ENCODE assay signal across 20 cellular contexts in the genomic region with DNA sequence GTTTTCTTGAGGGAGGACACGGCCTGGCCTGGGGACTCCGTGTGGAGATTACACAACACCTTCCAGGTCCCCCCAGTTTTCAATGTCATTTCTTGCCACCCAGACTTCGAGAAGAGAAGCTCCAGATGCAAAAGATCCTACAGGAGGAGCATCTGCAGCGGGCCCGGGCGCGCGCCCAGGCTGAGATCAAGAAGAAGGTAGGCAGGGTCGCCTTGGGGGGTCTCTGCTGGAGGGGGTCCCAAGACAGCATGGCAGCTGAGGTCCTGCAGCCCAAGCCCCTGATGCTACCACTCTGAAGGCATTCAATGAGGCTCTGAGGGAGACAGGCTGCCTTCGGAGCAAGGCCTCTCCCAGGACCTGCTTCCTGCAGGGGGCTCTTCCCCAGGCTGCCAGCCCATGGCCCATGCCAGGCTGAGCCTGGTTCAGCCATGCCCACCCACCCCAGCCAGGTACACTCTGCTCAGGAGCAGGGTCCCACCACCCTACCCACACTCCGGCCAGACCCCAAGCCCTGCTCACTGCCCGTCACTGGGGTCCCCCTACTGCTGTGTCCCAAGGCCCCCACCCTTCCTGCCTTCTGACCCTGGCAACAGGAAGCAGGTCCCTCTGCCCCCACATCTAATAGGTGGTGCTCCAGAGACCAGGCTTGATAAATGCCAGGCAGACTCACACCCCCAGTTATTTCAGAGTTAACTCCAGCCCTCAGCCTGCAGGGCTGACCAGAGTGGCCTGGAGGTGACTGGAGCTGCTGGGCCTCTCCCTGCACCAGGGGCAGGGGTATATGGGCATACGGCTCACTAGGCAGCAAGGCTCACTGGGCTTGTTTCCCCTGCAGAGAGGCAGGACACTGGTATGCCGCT. TPM values are rescaled to one million over a fixed set of nuclear protein-coding genes. Genes with fewer than 3 reads are reported as not detected.
DNase-seq lines count a peak whose midpoint lies in the region; ATAC-seq and TF ChIP-seq lines count a peak whose summit lies in the region.
"Had no signal": no experiment of that assay in that cellular context is flagged by ENCODE, and none has a peak within 500 bp of the region (broad histone marks: within the 10 kb centered on the region; RNA-seq: fewer than 3 reads in every experiment).

No MANE protein-coding gene starts in this region.

- 91 to 92% methylated on average over 2 to 14 of the region's 14 CpGs for WGBS in endodermal cell (ENCODE audit: insufficient coverage in 1 of 2, insufficient read length in 1 of 2), 2 experiments

- no peaks in the 10 kb centered on the region for H3K9me3 ChIP-seq in endodermal cell (ENCODE audit: control insufficient read depth, low read length)
- H3K9me3 ChIP-seq: BLaER1 had no signal

- peak; percentile 42 for DNase-seq in activated CD8-positive, alpha-beta memory T cell treated with anti-CD3 and anti-CD28 coated beads for 24 hours
- no peak for DNase-seq in activated CD8-positive, alpha-beta memory T cell treated with anti-CD3 and anti-CD28 coated beads, Interleukin-2, amount 10 ng/mL, durations not matched to agents 7 days and 5 days
- DNase-seq in endodermal cell, result peak; percentile 21
- DNase-seq in natural killer cell, result peak; percentile 12
- peak; percentile 16 for DNase-seq in stimulated activated CD8-positive, alpha-beta memory T cell treated with anti-CD3 and anti-CD28 coated beads, Interleukin-4, amount 100 ng/mL, for 48 hours
- no peak for DNase-seq in NCI-H1436 treated with DMSO at 0.1 percent for 48 hours (lab: John Stamatoyannopoulos, UW)
- DNase-seq in stimulated activated naive CD8-positive, alpha-beta T cell treated with anti-CD3 and anti-CD28 coated beads, Interleukin-15, Interleukin-2, amounts not matched to agents 100 U/mL and 50 U/mL, for 24 hours, result no peak
- DNase-seq: DMS 273 treated with DMSO at 0.1 percent for 48 hours; GDM1; GM23248; NCI-H1930; NCI-H2171; NCI-H446 treated with DMSO at 0.1 percent for 48 hours; NK-92 treated with Interleukin-12 subunit alpha and Interleukin-12 subunit beta, amount 100 ng/mL, for 24 hours had no signal

- H3K9ac ChIP-seq in endodermal cell (ENCODE audit: extremely low read depth, low read length, poor library complexity, severe bottlenecking), result no peak overlapping the region
- H3K9ac ChIP-seq: BLaER1, GM23248 had no signal

- H3K27me3 Mint-ChIP-seq in activated CD8-positive, alpha-beta memory T cell treated with anti-CD3 and anti-CD28 coated beads, Interleukin-2, amount 10 ng/mL, durations not matched to agents 7 days and 5 days, result no peaks in the 10 kb centered on the region
- H3K27me3 Mint-ChIP-seq in endodermal cell (ENCODE audit: insufficient read depth), result no peaks in the 10 kb centered on the region
- no peaks in the 10 kb centered on the region for H3K27me3 Mint-ChIP-seq in natural killer cell (ENCODE audit: low read depth in 2 of 2)

- no peak for ATAC-seq in activated CD8-positive, alpha-beta memory T cell treated with anti-CD3 and anti-CD28 coated beads, Interleukin-2, amount 10 ng/mL, durations not matched to agents 7 days and 5 days
- ATAC-seq in natural killer cell, result no peak
- no peak for ATAC-seq in GM18873 (IDR thresholded peaks at IDR 0.05; ENCODE audit: low FRiP score, unreplicated experiment)
- ATAC-seq in stimulated activated naive CD8-positive, alpha-beta T cell treated with anti-CD3 and anti-CD28 coated beads, Interleukin-15, Interleukin-2, amounts not matched to agents 100 U/mL and 50 U/mL, for 24 hours, result no peak
- ATAC-seq: GM12878, HCT116, K562 had no signal

- H3K27ac ChIP-seq in endodermal cell (ENCODE audit: low read depth, low read length), result no peak overlapping the region
- H3K27ac ChIP-seq: BLaER1, GM23248 had no signal

- H3K4me1 Mint-ChIP-seq in activated CD8-positive, alpha-beta memory T cell treated with anti-CD3 and anti-CD28 coated beads, Interleukin-2, amount 10 ng/mL, durations not matched to agents 7 days and 5 days, result no peaks in the 10 kb centered on the region
- H3K4me1 Mint-ChIP-seq in endodermal cell (no peaks in the 10 kb centered on the region), natural killer cell (no peaks in the 10 kb centered on the region)

- no peak overlapping the region for H3K4me3 Mint-ChIP-seq in activated CD8-positive, alpha-beta memory T cell treated with anti-CD3 and anti-CD28 coated beads, Interleukin-2, amount 10 ng/mL, durations not matched to agents 7 days and 5 days
- H3K4me3 Mint-ChIP-seq in endodermal cell (no peak overlapping the region), natural killer cell (no peak overlapping the region)

- TF ChIP-seq CTCF in endodermal cell (conservative IDR thresholded peaks at IDR 0.05) (no peak), natural killer cell (IDR thresholded peaks at IDR 0.05) (no peak)

- peaks cover 12% of the 10 kb centered on the region for H3K36me3 ChIP-seq in endodermal cell (ENCODE audit: control insufficient read depth, insufficient read depth, low read length)

- H3K4me3 ChIP-seq in endodermal cell (ENCODE audit: low read length), result no peak overlapping the region
- H3K4me3 ChIP-seq: BLaER1, GM12878, GM23248, K562 had no signal

- intact Hi-C loops in natural killer cell (cut with micrococcal nuclease), result no loop called here

- CTCF ChIA-PET in activated CD8-positive, alpha-beta memory T cell treated with anti-CD3 and anti-CD28 coated beads, Interleukin-2, amount 10 ng/mL, durations not matched to agents 7 days and 5 days (lab: Charles Lee), result no interaction called here

- H3K27ac Mint-ChIP-seq in activated CD8-positive, alpha-beta memory T cell treated with anti-CD3 and anti-CD28 coated beads, Interleukin-2, amount 10 ng/mL, durations not matched to agents 7 days and 5 days, result no peak overlapping the region
- H3K27ac Mint-ChIP-seq in endodermal cell (no peak overlapping the region), natural killer cell (no peak overlapping the region)

- no peaks in the 10 kb centered on the region for H3K9me3 Mint-ChIP-seq in activated CD8-positive, alpha-beta memory T cell treated with anti-CD3 and anti-CD28 coated beads, Interleukin-2, amount 10 ng/mL, durations not matched to agents 7 days and 5 days (ENCODE audit: low read depth)
- H3K9me3 Mint-ChIP-seq in endodermal cell, result no peaks in the 10 kb centered on the region
- H3K9me3 Mint-ChIP-seq in natural killer cell, result no peaks in the 10 kb centered on the region

- H3K27me3 ChIP-seq in endodermal cell (ENCODE audit: control insufficient read depth, insufficient read depth, low read length, poor library complexity, severe bottlenecking), result no peaks in the 10 kb centered on the region
- H3K27me3 ChIP-seq: BLaER1 had no signal

- H3K36me3 Mint-ChIP-seq in activated CD8-positive, alpha-beta memory T cell treated with anti-CD3 and anti-CD28 coated beads, Interleukin-2, amount 10 ng/mL, durations not matched to agents 7 days and 5 days, result no peaks in the 10 kb centered on the region
- H3K36me3 Mint-ChIP-seq in endodermal cell (ENCODE audit: low read depth), result peaks cover 25% of the 10 kb centered on the region
- no peaks in the 10 kb centered on the region for H3K36me3 Mint-ChIP-seq in natural killer cell

- H3K4me1 ChIP-seq in endodermal cell (ENCODE audit: control insufficient read depth, insufficient read depth, low read length), result no peaks in the 10 kb centered on the region
- H3K4me1 ChIP-seq: BLaER1 had no signal

RNA-seq across cellular contexts. Expression of gene ZXDC, which starts 40.0 kb away (rescaled TPM):
- total RNA-seq in activated CD8-positive, alpha-beta memory T cell treated with anti-CD3 and anti-CD28 coated beads, Interleukin-2, amount 10 ng/mL, durations not matched to agents 7 days and 5 days, result 10 to 100 TPM; 21.5 to 22.7 TPM
- total RNA-seq in endodermal cell (10 to 100 TPM; 30.5 to 31.6 TPM), natural killer cell (10 to 100 TPM; 56.1 to 70.2 (median 68.4) TPM)
- 22.5 TPM for polyA plus RNA-seq in endodermal cell (2013, experiment 1 of 2)
- polyA plus RNA-seq in endodermal cell (2013, experiment 2 of 2), result 21.5 TPM

RNA-seq across cellular contexts. Expression of gene CFAP100, which starts 41.0 kb away (rescaled TPM):
- total RNA-seq in activated CD8-positive, alpha-beta memory T cell treated with anti-CD3 and anti-CD28 coated beads, Interleukin-2, amount 10 ng/mL, durations not matched to agents 7 days and 5 days, result not detected
- total RNA-seq in endodermal cell (under 1 TPM; 0.44 to 0.66 TPM), natural killer cell (not detected)
- polyA plus RNA-seq in endodermal cell (2013, experiment 1 of 2), result 2.6 TPM
- 1.6 TPM for polyA plus RNA-seq in endodermal cell (2013, experiment 2 of 2)
- total RNA-seq: GM12878, GM23248, K562, OCI-LY7 had no signal
- polyA plus RNA-seq: GM23248, K562 had no signal

Comparison
In these comparisons a context has a peak if more than half of its experiments do, and no peak if none do; other contexts are left out.
1. DNase-seq: peak in activated CD8-positive, alpha-beta memory T cell treated with anti-CD3 and anti-CD28 coated beads for 24 hours (single experiment), endodermal cell (single experiment), natural killer cell (single experiment) and stimulated activated CD8-positive, alpha-beta memory T cell treated with anti-CD3 and anti-CD28 coated beads, Interleukin-4, amount 100 ng/mL, for 48 hours (single experiment); none in activated CD8-positive, alpha-beta memory T cell treated with anti-CD3 and anti-CD28 coated beads, Interleukin-2, amount 10 ng/mL, durations not matched to agents 7 days and 5 days (single experiment), NCI-H1436 treated with DMSO at 0.1 percent for 48 hours (single experiment) and stimulated activated naive CD8-positive, alpha-beta T cell treated with anti-CD3 and anti-CD28 coated beads, Interleukin-15, Interleukin-2, amounts not matched to agents 100 U/mL and 50 U/mL, for 24 hours (single experiment).